Comparison of ENCODE assay signal across 15 cellular contexts in the genomic region with DNA sequence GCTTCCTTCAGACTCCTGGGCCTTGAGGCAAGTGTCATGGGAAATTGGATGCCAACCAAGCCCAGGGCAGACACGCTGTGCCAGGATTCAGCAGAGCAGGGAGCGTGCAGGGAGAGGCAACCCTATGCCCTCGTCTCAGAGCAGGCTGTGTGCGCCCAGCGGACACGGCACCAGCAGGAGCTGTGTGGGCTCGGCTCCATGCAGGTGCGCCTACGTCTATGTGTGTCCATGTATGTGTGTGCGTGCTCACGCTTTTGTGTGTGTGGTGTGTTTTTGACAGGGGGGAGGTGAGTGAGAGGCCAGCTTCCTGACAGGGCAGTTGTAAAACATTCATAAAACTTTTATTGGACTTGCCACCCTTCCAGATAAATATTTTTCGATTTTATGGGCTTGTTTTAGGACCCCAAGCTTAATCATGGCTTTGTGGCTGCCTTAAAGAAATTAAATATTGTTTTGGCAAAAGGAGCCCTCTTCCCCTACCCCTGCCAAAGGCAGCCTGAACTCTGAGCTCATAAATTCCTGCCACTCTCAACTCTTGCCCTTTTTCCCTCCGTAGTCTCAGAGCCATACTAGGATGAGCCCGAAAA.
DNase-seq lines count a peak whose midpoint lies in the region; ATAC-seq and TF ChIP-seq lines count a peak whose summit lies in the region.
"Had no signal": no experiment of that assay in that cellular context is flagged by ENCODE, and none has a peak within 500 bp of the region (broad histone marks: within the 10 kb centered on the region; RNA-seq: fewer than 3 reads in every experiment).

No MANE protein-coding gene starts in this region.

- no peak for TF ChIP-seq CTCF in Peyer's patch (IDR thresholded peaks at IDR 0.05)

- H3K79me1 ChIP-seq in mesenchymal stem cell (replicated peaks; ENCODE audit: low read length, poor library complexity, severe bottlenecking): no peaks in the 10 kb centered on the region

- no peak overlapping the region for H3K4ac ChIP-seq in mesenchymal stem cell (ENCODE audit: low read depth in 1 of 2, low read length in 2 of 2)

- no peak overlapping the region for H3K4me3 ChIP-seq in Peyer's patch
- no peak overlapping the region for H3K4me3 ChIP-seq in mesenchymal stem cell (ENCODE audit: insufficient read depth in 1 of 2, low read depth in 1 of 2, low read length in 2 of 2)
- H3K4me3 ChIP-seq: GM12878 had no signal

- 94% methylated on average over 12 of the region's 14 CpGs for WGBS in mesenchymal stem cell

- H3K27me3 ChIP-seq in Peyer's patch (no peaks in the 10 kb centered on the region), mesenchymal stem cell (ENCODE audit: control insufficient read depth in 1 of 2, insufficient read depth in 1 of 2, low read length in 2 of 2) (no peaks in the 10 kb centered on the region)
- H3K27me3 ChIP-seq: BE2C had no signal

- H2BK15ac ChIP-seq in mesenchymal stem cell (ENCODE audit: low read depth, poor library complexity, severe bottlenecking): no peak overlapping the region

- no peaks in the 10 kb centered on the region for H3K36me3 ChIP-seq in Peyer's patch
- peaks cover 0 to 3% of the 10 kb centered on the region in 2 experiments for H3K36me3 ChIP-seq in mesenchymal stem cell (ENCODE audit: control insufficient read depth in 1 of 2, insufficient read depth in 2 of 2, low read depth in 1 of 2, low read length in 2 of 2)
- H3K36me3 ChIP-seq: BE2C had no signal

- H3K4me1 ChIP-seq in Peyer's patch: peaks cover 0 to 26% (median 0%) of the 10 kb centered on the region in 4 donors
- H3K4me1 ChIP-seq in mesenchymal stem cell (ENCODE audit: control insufficient read depth, insufficient read depth, low read depth, low read length): peaks cover 29% of the 10 kb centered on the region

- H3K9ac ChIP-seq in mesenchymal stem cell (ENCODE audit: low read length): no peak overlapping the region

- no peak overlapping the region for H4K91ac ChIP-seq in mesenchymal stem cell (ENCODE audit: low read length)

- no peak overlapping the region for H3K23ac ChIP-seq in mesenchymal stem cell (ENCODE audit: low read length in 2 of 2)

- H2BK5ac ChIP-seq in mesenchymal stem cell (ENCODE audit: low read depth, low read length, poor library complexity, severe bottlenecking): no peak overlapping the region

- H2BK12ac ChIP-seq in mesenchymal stem cell (ENCODE audit: low read length in 2 of 2): no peak overlapping the region

- in situ Hi-C loops in G401 (cut with HindIII; ENCODE audit: low sequenced_read_pairs): no loop called here

- H3K9me3 ChIP-seq in Peyer's patch (no peaks in the 10 kb centered on the region), mesenchymal stem cell (ENCODE audit: control insufficient read depth, low read length) (no peaks in the 10 kb centered on the region)
- H3K9me3 ChIP-seq: BE2C had no signal

- no peak overlapping the region for H4K8ac ChIP-seq in mesenchymal stem cell (ENCODE audit: low read length)

- intact Hi-C loops in left ventricle myocardium superior (cut with micrococcal nuclease): no loop called here

- no peak for TF ChIP-seq POLR2A in Peyer's patch (IDR thresholded peaks at IDR 0.05)

- ATAC-seq in left ventricle myocardium superior: peak; percentile 58
- ATAC-seq: GM12878; stimulated activated memory B cell treated with anti-CD40 and anti-IgM and Interleukin-4, amounts not matched to agents 10 μg/mL and 1 μg/mL and 100 μg/mL, for 72 hours had no signal

- no peak overlapping the region for H2BK120ac ChIP-seq in mesenchymal stem cell (ENCODE audit: low read depth, low read length)

- no peak overlapping the region for H2AK5ac ChIP-seq in mesenchymal stem cell (ENCODE audit: low read length, severe bottlenecking)

- H3K14ac ChIP-seq in mesenchymal stem cell (ENCODE audit: low read length in 2 of 2): no peak overlapping the region

- H3K18ac ChIP-seq in mesenchymal stem cell (ENCODE audit: low read depth in 1 of 2, low read length in 2 of 2): no peak overlapping the region

- H2AFZ ChIP-seq in mesenchymal stem cell (ENCODE audit: low read depth, low read length): no peak overlapping the region

- DNase-seq in G401 (ENCODE audit: low spot score): peak; percentile 85
- peak in 2 of 3 donors; percentile 57 to 71 for DNase-seq in Peyer's patch
- peak; percentile 74 for DNase-seq in left ventricle myocardium superior
- peak; percentile 38 for DNase-seq in renal cortical epithelial cell (ENCODE audit: low read depth)
- no peak for DNase-seq in activated CD4-positive, alpha-beta T cell treated with anti-CD3 and anti-CD28 coated beads for 48 hours
- DNase-seq in mesenteric fat pad (ENCODE audit: low spot score): no peak
- DNase-seq in NCI-H774 (lab: John Stamatoyannopoulos, UW): no peak
- DNase-seq in mesenchymal stem cell: no peak
- DNase-seq: activated CD4-positive, alpha-beta T cell treated with anti-CD3 and anti-CD28 coated beads, Interleukin-2, amount 50 U/mL, for 4 hours; activated gamma-delta T cell treated with Interleukin-2 at 50 U/mL for 16 hours; BE2C; NCI-H226; stimulated activated CD4-positive, alpha-beta T cell treated with anti-CD3 and anti-CD28 coated beads, Interleukin-2, amount 100 ng/mL, for 48 hours had no signal

- no peak overlapping the region for H3K4me2 ChIP-seq in mesenchymal stem cell (ENCODE audit: low read length, poor library complexity, severe bottlenecking)

- H3K27ac ChIP-seq in Peyer's patch (peak overlapping the region in 2 of 4 donors; percentile 11 to 30), mesenchymal stem cell (ENCODE audit: low read length, poor library complexity, severe bottlenecking) (no peak overlapping the region)

Comparison
In these comparisons a context has a peak if more than half of its experiments do, and no peak if none do; other contexts are left out.
1. DNase-seq: peak in G401 (single experiment), Peyer's patch (2 of 3), left ventricle myocardium superior (single experiment) and renal cortical epithelial cell (single experiment); none in activated CD4-positive, alpha-beta T cell treated with anti-CD3 and anti-CD28 coated beads for 48 hours (single experiment), mesenteric fat pad (single experiment), NCI-H774 (single experiment) and mesenchymal stem cell (single experiment).